Comparison of ENCODE assay signal across 15 cellular contexts in genomic region chr7:77339726-77340125, GRCh38.
"Had no signal": no experiment of that assay in that cellular context is flagged by ENCODE, and none has a peak within 500 bp of the region (broad histone marks: within the 10 kb centered on the region; RNA-seq: fewer than 3 reads in every experiment).

No MANE protein-coding gene starts in this region.

- H3K36me3 Mint-ChIP-seq: brain; natural killer cell treated with Interleukin-12 subunit alpha and Interleukin-12 subunit beta and Interleukin-15 and Interleukin-18, amount 100 ng/mL, for 72 hours had no signal

- H3K4me1 Mint-ChIP-seq: WTC11 had no signal

- H3K9me3 ChIP-seq: thoracic aorta, upper lobe of right lung had no signal

- H3K27ac ChIP-seq: thoracic aorta, upper lobe of right lung had no signal

- DNase-seq: activated CD4-positive, alpha-beta T cell treated with anti-CD3 and anti-CD28 coated beads for 48 hours; activated CD8-positive, alpha-beta T cell treated with anti-CD3 and anti-CD28 coated beads, Interleukin-2, amount 10 ng/mL, durations not matched to agents 7 days and 5 days; activated naive CD4-positive, alpha-beta T cell treated with anti-CD3 and anti-CD28 coated beads for 36 hours; activated T-cell treated with anti-CD3 and anti-CD28 coated beads, Interleukin-2, amount 50 U/mL, for 24 hours; anterior cingulate cortex; central memory CD4-positive, alpha-beta T cell; left ventricle myocardium superior; occipital lobe; retina; stimulated activated naive B cell treated with anti-CD40 and anti-IgM and Interleukin-4, amounts not matched to agents 10 μg/mL and 1 μg/mL and 100 μg/mL, for 72 hours; upper lobe of right lung had no signal

- H3K27me3 Mint-ChIP-seq: activated T-cell treated with anti-CD3 and anti-CD28 coated beads, Interleukin-2, amount 50 U/mL, for 24 hours; natural killer cell treated with Interleukin-12 subunit alpha and Interleukin-12 subunit beta and Interleukin-15 and Interleukin-18, amount 100 ng/mL, for 72 hours; stimulated activated naive B cell treated with anti-CD40 and anti-IgM and Interleukin-4, amounts not matched to agents 10 μg/mL and 1 μg/mL and 100 μg/mL, for 72 hours had no signal

- H3K27ac Mint-ChIP-seq: activated CD8-positive, alpha-beta T cell treated with anti-CD3 and anti-CD28 coated beads, Interleukin-2, amount 10 ng/mL, durations not matched to agents 7 days and 5 days; activated naive CD4-positive, alpha-beta T cell treated with anti-CD3 and anti-CD28 coated beads for 36 hours; activated T-cell treated with anti-CD3 and anti-CD28 coated beads, Interleukin-2, amount 50 U/mL, for 24 hours; WTC11 had no signal

- H3K4me3 ChIP-seq: thoracic aorta, upper lobe of right lung had no signal

- ATAC-seq: activated CD8-positive, alpha-beta T cell treated with anti-CD3 and anti-CD28 coated beads, Interleukin-2, amount 10 ng/mL, durations not matched to agents 7 days and 5 days; left ventricle myocardium superior; stimulated activated naive B cell treated with anti-CD40 and anti-IgM and Interleukin-4, amounts not matched to agents 10 μg/mL and 1 μg/mL and 100 μg/mL, for 72 hours; WTC11 had no signal

- H3K36me3 ChIP-seq: thoracic aorta, upper lobe of right lung had no signal

- H3K9me3 Mint-ChIP-seq: activated naive CD4-positive, alpha-beta T cell treated with anti-CD3 and anti-CD28 coated beads for 36 hours; activated T-cell treated with anti-CD3 and anti-CD28 coated beads, Interleukin-2, amount 50 U/mL, for 24 hours; brain; natural killer cell treated with Interleukin-12 subunit alpha and Interleukin-12 subunit beta and Interleukin-15 and Interleukin-18, amount 100 ng/mL, for 72 hours had no signal

- H3K4me3 Mint-ChIP-seq: activated CD8-positive, alpha-beta T cell treated with anti-CD3 and anti-CD28 coated beads, Interleukin-2, amount 10 ng/mL, durations not matched to agents 7 days and 5 days; activated naive CD4-positive, alpha-beta T cell treated with anti-CD3 and anti-CD28 coated beads for 36 hours; activated T-cell treated with anti-CD3 and anti-CD28 coated beads, Interleukin-2, amount 50 U/mL, for 24 hours; brain; stimulated activated naive B cell treated with anti-CD40 and anti-IgM and Interleukin-4, amounts not matched to agents 10 μg/mL and 1 μg/mL and 100 μg/mL, for 72 hours; WTC11 had no signal

- H3K27me3 ChIP-seq: upper lobe of right lung had no signal
